10 cellular contexts compared by ENCODE assay signal in genomic region chr4:141652161-141652778, GRCh38. TPM values are rescaled to one million over a fixed set of nuclear protein-coding genes. Genes with fewer than 3 reads are reported as not detected.
A peak's percentile ranks its signal among the peaks of the same experiment; 100 is the strongest.
DNase-seq lines count a peak whose midpoint lies in the region; FAIRE-seq and TF ChIP-seq lines count a peak whose summit lies in the region.
"Had no signal": no experiment of that assay in that cellular context is flagged by ENCODE, and none has a peak within 500 bp of the region (broad histone marks: within the 10 kb centered on the region; RNA-seq: fewer than 3 reads in every experiment).

No MANE protein-coding gene starts in this region.

- H3K4me3 ChIP-seq in thyroid gland (replicated peaks in 1 of 3): no peak overlapping the region

- no peaks in the 10 kb centered on the region for H3K27me3 ChIP-seq in thyroid gland

- WGBS in thyroid gland, 2 donors: 24 to 25% methylated on average over 4 of the region's 4 CpGs

- TF ChIP-seq POLR2A in thyroid gland (IDR thresholded peaks at IDR 0.05) (no peak), H54 (IDR thresholded peaks at IDR 0.05; ENCODE audit: low read depth, low read length) (no peak)

- peaks cover 2% of the 10 kb centered on the region for H3K27me3 Mint-ChIP-seq in activated T-helper 1 cell treated with anti-CD3 and anti-CD28 coated beads, Interleukin-12 subunit alpha, Interleukin-12 subunit beta, Interleukin-2, Interleukin-4 antibody, amounts not matched to agents 30 ng/mL and 10 ng/mL and 1 ng/mL, durations not matched to agents 14 hours and 24 hours and 36 hours (ENCODE audit: insufficient read depth)

- H3K27ac ChIP-seq in thyroid gland: peak overlapping the region; percentile 47 to 58 (median 50)

- peak; percentile 32 for DNase-seq in HCEC 1CT
- DNase-seq in dedifferentiated amniotic fluid mesenchymal stem cell (ENCODE audit: extremely low spot score): peak; percentile 84
- peak; percentile 15 for DNase-seq in left kidney (ENCODE audit: low read depth, low spot score)
- DNase-seq in thyroid gland: no peak
- DNase-seq in activated T-helper 1 cell treated with anti-CD3 and anti-CD28 coated beads, Interleukin-12 subunit alpha, Interleukin-12 subunit beta, Interleukin-2, Interleukin-4 antibody, amounts not matched to agents 30 ng/mL and 10 ng/mL and 1 ng/mL, durations not matched to agents 14 hours and 24 hours and 36 hours (ENCODE audit: low spot score): no peak
- no peak for DNase-seq in H54 (ENCODE audit: insufficient read length, low spot score)
- no peak for DNase-seq in nucleus accumbens (lab: John Stamatoyannopoulos, UW)
- no peak for DNase-seq in putamen (ENCODE audit: low spot score)
- DNase-seq: Caco-2, cerebellar nuclear complex had no signal

- H3K9me3 Mint-ChIP-seq in activated T-helper 1 cell treated with anti-CD3 and anti-CD28 coated beads, Interleukin-12 subunit alpha, Interleukin-12 subunit beta, Interleukin-2, Interleukin-4 antibody, amounts not matched to agents 30 ng/mL and 10 ng/mL and 1 ng/mL, durations not matched to agents 14 hours and 24 hours and 36 hours: no peaks in the 10 kb centered on the region

- H3K4me1 Mint-ChIP-seq in activated T-helper 1 cell treated with anti-CD3 and anti-CD28 coated beads, Interleukin-12 subunit alpha, Interleukin-12 subunit beta, Interleukin-2, Interleukin-4 antibody, amounts not matched to agents 30 ng/mL and 10 ng/mL and 1 ng/mL, durations not matched to agents 14 hours and 24 hours and 36 hours (ENCODE audit: low read depth): no peaks in the 10 kb centered on the region

- H3K4me3 Mint-ChIP-seq in activated T-helper 1 cell treated with anti-CD3 and anti-CD28 coated beads, Interleukin-12 subunit alpha, Interleukin-12 subunit beta, Interleukin-2, Interleukin-4 antibody, amounts not matched to agents 30 ng/mL and 10 ng/mL and 1 ng/mL, durations not matched to agents 14 hours and 24 hours and 36 hours: no peak overlapping the region

- intact Hi-C loops in thyroid gland (cut with DNase I): no loop called here
- intact Hi-C loops in activated T-helper 1 cell treated with anti-CD3 and anti-CD28 coated beads, Interleukin-12 subunit alpha, Interleukin-12 subunit beta, Interleukin-2, Interleukin-4 antibody, amounts not matched to agents 30 ng/mL and 10 ng/mL and 1 ng/mL, durations not matched to agents 14 hours and 24 hours and 36 hours (cut with micrococcal nuclease): no loop called here

- H3K36me3 Mint-ChIP-seq in activated T-helper 1 cell treated with anti-CD3 and anti-CD28 coated beads, Interleukin-12 subunit alpha, Interleukin-12 subunit beta, Interleukin-2, Interleukin-4 antibody, amounts not matched to agents 30 ng/mL and 10 ng/mL and 1 ng/mL, durations not matched to agents 14 hours and 24 hours and 36 hours (ENCODE audit: low read depth): no peaks in the 10 kb centered on the region

- no peak overlapping the region for H3K27ac Mint-ChIP-seq in activated T-helper 1 cell treated with anti-CD3 and anti-CD28 coated beads, Interleukin-12 subunit alpha, Interleukin-12 subunit beta, Interleukin-2, Interleukin-4 antibody, amounts not matched to agents 30 ng/mL and 10 ng/mL and 1 ng/mL, durations not matched to agents 14 hours and 24 hours and 36 hours

- no peaks in the 10 kb centered on the region for H3K36me3 ChIP-seq in thyroid gland

- no peaks in the 10 kb centered on the region for H3K9me3 ChIP-seq in thyroid gland
- H3K9me3 ChIP-seq: Caco-2 had no signal

- TF ChIP-seq CTCF in thyroid gland (IDR thresholded peaks at IDR 0.05): no peak

- FAIRE-seq in H54 (lab: Jason Lieb, UNC): no peak

- H3K4me1 ChIP-seq in thyroid gland: peaks cover 18 to 20% of the 10 kb centered on the region in 2 donors
- H3K4me1 ChIP-seq: Caco-2 had no signal

RNA-seq across cellular contexts. Expression of gene IL15, which starts 15.9 kb away (rescaled TPM):
- 10 to 100 TPM; 25.3 to 45.8 (median 29.0) TPM for total RNA-seq in thyroid gland
- total RNA-seq in activated T-helper 1 cell treated with anti-CD3 and anti-CD28 coated beads, Interleukin-12 subunit alpha, Interleukin-12 subunit beta, Interleukin-2, Interleukin-4 antibody, amounts not matched to agents 30 ng/mL and 10 ng/mL and 1 ng/mL, durations not matched to agents 14 hours and 24 hours and 36 hours: 0.67 and 1.8 TPM in 2 replicates
- total RNA-seq: Caco-2 had no signal

Comparison
In these comparisons a context has a peak if more than half of its experiments do, and no peak if none do; other contexts are left out.
1. DNase-seq: peak in HCEC 1CT (single experiment), dedifferentiated amniotic fluid mesenchymal stem cell (single experiment) and left kidney (single experiment); none in thyroid gland (0 of 2), activated T-helper 1 cell treated with anti-CD3 and anti-CD28 coated beads, Interleukin-12 subunit alpha, Interleukin-12 subunit beta, Interleukin-2, Interleukin-4 antibody, amounts not matched to agents 30 ng/mL and 10 ng/mL and 1 ng/mL, durations not matched to agents 14 hours and 24 hours and 36 hours (single experiment), H54 (single experiment), nucleus accumbens (0 of 56) and putamen (single experiment).